Comparison of ENCODE assay signal across 18 cellular contexts in genomic region chr12:87140257-87140656, GRCh38.
DNase-seq lines count a peak whose midpoint lies in the region; ATAC-seq and TF ChIP-seq lines count a peak whose summit lies in the region.
"Had no signal": no experiment of that assay in that cellular context is flagged by ENCODE, and none has a peak within 500 bp of the region (broad histone marks: within the 10 kb centered on the region; RNA-seq: fewer than 3 reads in every experiment).

No MANE protein-coding gene starts in this region.

- 100% methylated on average over 1 of the region's 1 CpG for WGBS in mesenchymal stem cell

- no peaks in the 10 kb centered on the region for H3K79me1 ChIP-seq in mesenchymal stem cell (replicated peaks; ENCODE audit: low read length, poor library complexity, severe bottlenecking)

- no peak overlapping the region for H4K91ac ChIP-seq in mesenchymal stem cell (ENCODE audit: low read length)

- no peak overlapping the region for H3K18ac ChIP-seq in mesenchymal stem cell (ENCODE audit: low read depth in 1 of 2, low read length in 2 of 2)

- no peaks in the 10 kb centered on the region for H3K36me3 ChIP-seq in mesenchymal stem cell (ENCODE audit: control insufficient read depth in 1 of 2, insufficient read depth in 2 of 2, low read depth in 1 of 2, low read length in 2 of 2)

- H3K9ac ChIP-seq in mesenchymal stem cell (ENCODE audit: low read length) = peak overlapping the region; percentile 24

- H3K23ac ChIP-seq in mesenchymal stem cell (ENCODE audit: low read length in 2 of 2) = no peak overlapping the region

- H4K8ac ChIP-seq in mesenchymal stem cell (ENCODE audit: low read length) = no peak overlapping the region

- no peak for TF ChIP-seq CTCF in epithelial cell of esophagus (IDR thresholded peaks at IDR 0.05; ENCODE audit: insufficient read depth, low read depth, low read length, missing control alignments)

- H3K4me2 ChIP-seq in mesenchymal stem cell (ENCODE audit: low read length, poor library complexity, severe bottlenecking) = no peak overlapping the region

- H2AK5ac ChIP-seq in mesenchymal stem cell (ENCODE audit: low read length, severe bottlenecking) = no peak overlapping the region

- H2BK12ac ChIP-seq in mesenchymal stem cell (ENCODE audit: low read length in 2 of 2) = no peak overlapping the region

- no peaks in the 10 kb centered on the region for H3K27me3 ChIP-seq in mesenchymal stem cell (ENCODE audit: control insufficient read depth in 1 of 2, insufficient read depth in 1 of 2, low read length in 2 of 2)
- H3K27me3 ChIP-seq: testis had no signal

- H2BK15ac ChIP-seq in mesenchymal stem cell (ENCODE audit: low read depth, poor library complexity, severe bottlenecking) = no peak overlapping the region

- no peak overlapping the region for H3K4ac ChIP-seq in mesenchymal stem cell (ENCODE audit: low read depth in 1 of 2, low read length in 2 of 2)

- no peak overlapping the region for H2BK120ac ChIP-seq in mesenchymal stem cell (ENCODE audit: low read depth, low read length)

- H3K4me3 ChIP-seq in epithelial cell of esophagus (ENCODE audit: low read length) (no peak overlapping the region), mesenchymal stem cell (ENCODE audit: insufficient read depth in 1 of 2, low read depth in 1 of 2, low read length in 2 of 2) (no peak overlapping the region)
- H3K4me3 ChIP-seq: skin epidermis, testis had no signal

- ATAC-seq in HG03378 (IDR thresholded peaks at IDR 0.05; ENCODE audit: unreplicated experiment) = no peak

- H3K27ac ChIP-seq in mesenchymal stem cell (ENCODE audit: low read length, poor library complexity, severe bottlenecking) = no peak overlapping the region
- H3K27ac ChIP-seq: epithelial cell of prostate, HL-60, skin epidermis, testis had no signal

- no peak overlapping the region for H2AFZ ChIP-seq in mesenchymal stem cell (ENCODE audit: low read depth, low read length)

- H3K4me1 ChIP-seq in mesenchymal stem cell (ENCODE audit: control insufficient read depth, insufficient read depth, low read depth, low read length) = peaks cover 3% of the 10 kb centered on the region
- H3K4me1 ChIP-seq: testis had no signal

- peak; percentile 26 for DNase-seq in HPDE6-E6E7 (ENCODE audit: extremely low spot score)
- peak; percentile 14 for DNase-seq in RPMI7951 (ENCODE audit: low read depth)
- DNase-seq in epithelial cell of esophagus (ENCODE audit: low read depth) = peak; percentile 91
- peak; percentile 45 for DNase-seq in mesenchymal stem cell
- no peak for DNase-seq in GM03348 (ENCODE audit: low spot score)
- DNase-seq in ureter (ENCODE audit: low spot score) = no peak
- no peak for DNase-seq in activated naive CD4-positive, alpha-beta T cell (lab: John Stamatoyannopoulos, UW)
- DNase-seq: hippocampal formation; KBM-7; left cardiac atrium; NCI-H1417; NCI-H446; stimulated activated CD4-positive, alpha-beta T cell treated with anti-CD3 and anti-CD28 coated beads, Interleukin-4, amount 100 ng/mL, for 24 hours; testis had no signal

- no peak overlapping the region for H2BK5ac ChIP-seq in mesenchymal stem cell (ENCODE audit: low read depth, low read length, poor library complexity, severe bottlenecking)

- no peaks in the 10 kb centered on the region for H3K9me3 ChIP-seq in mesenchymal stem cell (ENCODE audit: control insufficient read depth, low read length)
- H3K9me3 ChIP-seq: testis had no signal

- H3K14ac ChIP-seq in mesenchymal stem cell (ENCODE audit: low read length in 2 of 2) = no peak overlapping the region

Comparison
In these comparisons a context has a peak if more than half of its experiments do, and no peak if none do; other contexts are left out.
1. DNase-seq: peak in HPDE6-E6E7 (single experiment), RPMI7951 (single experiment), epithelial cell of esophagus (single experiment) and mesenchymal stem cell (single experiment); none in GM03348 (single experiment), ureter (single experiment) and activated naive CD4-positive, alpha-beta T cell (0 of 4).